Comparison of ENCODE assay signal across 21 cellular contexts in genomic region chr20:301886-302848, GRCh38. TPM values are rescaled to one million over a fixed set of nuclear protein-coding genes. Genes with fewer than 3 reads are reported as not detected.
DNase-seq lines count a peak whose midpoint lies in the region; ATAC-seq and TF ChIP-seq lines count a peak whose summit lies in the region.
"Had no signal": no experiment of that assay in that cellular context is flagged by ENCODE, and none has a peak within 500 bp of the region (broad histone marks: within the 10 kb centered on the region; RNA-seq: fewer than 3 reads in every experiment).

No MANE protein-coding gene starts in this region.

- H3K36me3 Mint-ChIP-seq in activated T-cell treated with anti-CD3 and anti-CD28 coated beads, Interleukin-2, amount 50 U/mL, for 4 hours (ENCODE audit: insufficient read depth) = peaks cover 22% of the 10 kb centered on the region
- peaks cover 44% of the 10 kb centered on the region for H3K36me3 Mint-ChIP-seq in stimulated activated memory B cell treated with anti-CD40 and anti-IgM and Interleukin-4, amounts not matched to agents 10 μg/mL and 1 μg/mL and 100 μg/mL, for 72 hours
- H3K36me3 Mint-ChIP-seq in effector memory CD8-positive, alpha-beta T cell (ENCODE audit: insufficient read depth) = peaks cover 21% of the 10 kb centered on the region

- H2AFZ ChIP-seq in hepatocyte = no peak overlapping the region

- H3K27ac Mint-ChIP-seq in stimulated activated memory B cell treated with anti-CD40 and anti-IgM and Interleukin-4, amounts not matched to agents 10 μg/mL and 1 μg/mL and 100 μg/mL, for 72 hours = peak overlapping the region; percentile 2
- peak overlapping the region in 1 of 2 donors; percentile 70 for H3K27ac Mint-ChIP-seq in effector memory CD8-positive, alpha-beta T cell

- 69% methylated on average over 13 of the region's 13 CpGs for whole genome bisulfite sequencing in hepatocyte (ENCODE audit: low lambda C conversion rate, missing lambda C conversion rate)

- H3K4me1 Mint-ChIP-seq in activated T-cell treated with anti-CD3 and anti-CD28 coated beads, Interleukin-2, amount 50 U/mL, for 4 hours (ENCODE audit: low read depth) = peaks cover 33% of the 10 kb centered on the region
- peaks cover 46% of the 10 kb centered on the region for H3K4me1 Mint-ChIP-seq in stimulated activated memory B cell treated with anti-CD40 and anti-IgM and Interleukin-4, amounts not matched to agents 10 μg/mL and 1 μg/mL and 100 μg/mL, for 72 hours
- peaks cover 26 to 27% of the 10 kb centered on the region in 2 donors for H3K4me1 Mint-ChIP-seq in effector memory CD8-positive, alpha-beta T cell (ENCODE audit: low read depth in 2 of 2)

- no peak for DNase-seq in activated T-cell treated with anti-CD3 and anti-CD28 coated beads, Interleukin-2, amount 50 U/mL, for 4 hours
- no peak for DNase-seq in activated T-cell treated with anti-CD3 and anti-CD28 coated beads for 4 hours
- DNase-seq in hepatocyte (ENCODE audit: low spot score) = no peak
- DNase-seq in NCI-H1930 (lab: John Stamatoyannopoulos, UW) = no peak
- no peak for DNase-seq in effector memory CD8-positive, alpha-beta T cell
- no peak for DNase-seq in DMS 273 (lab: John Stamatoyannopoulos, UW; ENCODE audit: unreplicated experiment)
- DNase-seq: cerebellar nuclear complex; foreskin fibroblast; Karpas-422; naive thymus-derived CD4-positive, alpha-beta T cell; NCI-H1417 treated with DMSO at 0.1 percent for 48 hours; NCI-H226; NK-92 treated with Interleukin-12 subunit alpha and Interleukin-12 subunit beta, amount 100 ng/mL, for 24 hours; psoas muscle; stimulated activated naive CD4-positive, alpha-beta T cell; SW 1271 had no signal

- no peaks in the 10 kb centered on the region for H3K9me2 ChIP-seq in hepatocyte (replicated peaks; ENCODE audit: insufficient read depth)

- no peaks in the 10 kb centered on the region for H3K9me3 Mint-ChIP-seq in activated T-cell treated with anti-CD3 and anti-CD28 coated beads, Interleukin-2, amount 50 U/mL, for 4 hours
- H3K9me3 Mint-ChIP-seq in stimulated activated memory B cell treated with anti-CD40 and anti-IgM and Interleukin-4, amounts not matched to agents 10 μg/mL and 1 μg/mL and 100 μg/mL, for 72 hours = peaks cover 3% of the 10 kb centered on the region
- H3K9me3 Mint-ChIP-seq in effector memory CD8-positive, alpha-beta T cell = no peaks in the 10 kb centered on the region

- no peaks in the 10 kb centered on the region for H3K27me3 Mint-ChIP-seq in activated T-cell treated with anti-CD3 and anti-CD28 coated beads, Interleukin-2, amount 50 U/mL, for 4 hours (ENCODE audit: low read depth)
- no peaks in the 10 kb centered on the region for H3K27me3 Mint-ChIP-seq in stimulated activated memory B cell treated with anti-CD40 and anti-IgM and Interleukin-4, amounts not matched to agents 10 μg/mL and 1 μg/mL and 100 μg/mL, for 72 hours
- H3K27me3 Mint-ChIP-seq in effector memory CD8-positive, alpha-beta T cell = no peaks in the 10 kb centered on the region

- TF ChIP-seq CTCF in VCaP (conservative IDR thresholded peaks at IDR 0.05) (no peak), hepatocyte (IDR thresholded peaks at IDR 0.05; ENCODE audit: poor library complexity) (no peak)

- H3K4me3 Mint-ChIP-seq in activated T-cell treated with anti-CD3 and anti-CD28 coated beads, Interleukin-2, amount 50 U/mL, for 4 hours = no peak overlapping the region
- no peak overlapping the region for H3K4me3 Mint-ChIP-seq in stimulated activated memory B cell treated with anti-CD40 and anti-IgM and Interleukin-4, amounts not matched to agents 10 μg/mL and 1 μg/mL and 100 μg/mL, for 72 hours
- no peak overlapping the region for H3K4me3 Mint-ChIP-seq in effector memory CD8-positive, alpha-beta T cell

- H3K27me3 ChIP-seq in hepatocyte = no peaks in the 10 kb centered on the region

- peaks cover 48% of the 10 kb centered on the region for H3K79me2 ChIP-seq in hepatocyte

- no peaks in the 10 kb centered on the region for H3K9me3 ChIP-seq in hepatocyte (ENCODE audit: low read depth)
- H3K9me3 ChIP-seq: psoas muscle had no signal

- no peaks in the 10 kb centered on the region for H3K36me3 ChIP-seq in hepatocyte (replicated peaks; ENCODE audit: insufficient read depth, low read depth)

- H3K27ac ChIP-seq in VCaP (peak overlapping the region; percentile 100; the same call in 1 of the 2 replicates), hepatocyte (peak overlapping the region; percentile 91)
- H3K27ac ChIP-seq: psoas muscle had no signal

- peak overlapping the region; percentile 98 for H3K4me2 ChIP-seq in hepatocyte

- H3K4me1 ChIP-seq in hepatocyte (ENCODE audit: insufficient read depth) = peaks cover 33% of the 10 kb centered on the region

- peaks cover 27% of the 10 kb centered on the region for H4K20me1 ChIP-seq in hepatocyte (ENCODE audit: insufficient read depth, poor library complexity, severe bottlenecking)

- peak; percentile 35 to 64 for ATAC-seq in activated T-cell treated with anti-CD3 and anti-CD28 coated beads, Interleukin-2, amount 50 U/mL, for 4 hours
- no peak for ATAC-seq in stimulated activated memory B cell treated with anti-CD40 and anti-IgM and Interleukin-4, amounts not matched to agents 10 μg/mL and 1 μg/mL and 100 μg/mL, for 72 hours
- ATAC-seq in effector memory CD8-positive, alpha-beta T cell (replicated peaks) = no peak
- ATAC-seq: naive thymus-derived CD4-positive, alpha-beta T cell; psoas muscle had no signal

- H3K4me3 ChIP-seq in hepatocyte = no peak overlapping the region
- H3K4me3 ChIP-seq: psoas muscle had no signal

RNA-seq across cellular contexts. Expression of gene ZCCHC3, which starts 4.8 kb away (rescaled TPM):
- 10 to 100 TPM; 22.5 to 26.0 (median 25.5) TPM for total RNA-seq in activated T-cell treated with anti-CD3 and anti-CD28 coated beads, Interleukin-2, amount 50 U/mL, for 4 hours
- total RNA-seq in hepatocyte = 27.4 and 30.0 TPM in 2 replicates
- 22.8 and 29.0 TPM in 2 replicates for polyA plus RNA-seq in hepatocyte

RNA-seq across cellular contexts. Expression of gene C20orf96, which starts 11.6 kb away (rescaled TPM):
- 1 to 10 TPM; 2.1 to 3.2 (median 3.0) TPM for total RNA-seq in activated T-cell treated with anti-CD3 and anti-CD28 coated beads, Interleukin-2, amount 50 U/mL, for 4 hours
- total RNA-seq in hepatocyte = 2.9 and 3.5 TPM in 2 replicates
- 10.6 and 14.0 TPM in 2 replicates for polyA plus RNA-seq in hepatocyte

RNA-seq across cellular contexts. Expression of gene SOX12, which starts 23.2 kb away (rescaled TPM):
- total RNA-seq in activated T-cell treated with anti-CD3 and anti-CD28 coated beads, Interleukin-2, amount 50 U/mL, for 4 hours = 1 to 10 TPM; 3.9 to 8.5 (median 6.4) TPM
- total RNA-seq in hepatocyte = 6.3 and 6.9 TPM in 2 replicates
- 15.4 and 16.2 TPM in 2 replicates for polyA plus RNA-seq in hepatocyte

RNA-seq across cellular contexts. Expression of gene DEFB132, which starts 44.6 kb away (rescaled TPM):
- total RNA-seq in activated T-cell treated with anti-CD3 and anti-CD28 coated beads, Interleukin-2, amount 50 U/mL, for 4 hours = not detected
- total RNA-seq in hepatocyte = not detected in 2 replicates
- polyA plus RNA-seq in hepatocyte = not detected in 2 replicates
- total RNA-seq: Daoy; lower leg skin; naive thymus-derived CD4-positive, alpha-beta T cell; psoas muscle had no signal
- polyA plus RNA-seq: AG04450; naive thymus-derived CD4-positive, alpha-beta T cell; psoas muscle had no signal

RNA-seq across cellular contexts. Expression of gene NRSN2, which starts 44.7 kb away (rescaled TPM):
- total RNA-seq in activated T-cell treated with anti-CD3 and anti-CD28 coated beads, Interleukin-2, amount 50 U/mL, for 4 hours = 1 to 10 TPM; 2.7 to 3.2 (median 2.8) TPM
- total RNA-seq in hepatocyte = 29.8 and 32.0 TPM in 2 replicates
- polyA plus RNA-seq in hepatocyte = 65.3 and 68.1 TPM in 2 replicates

Comparison
In these comparisons a context has a peak if more than half of its experiments do, and no peak if none do; other contexts are left out.
1. ATAC-seq: peak in activated T-cell treated with anti-CD3 and anti-CD28 coated beads, Interleukin-2, amount 50 U/mL, for 4 hours (2 of 2); none in stimulated activated memory B cell treated with anti-CD40 and anti-IgM and Interleukin-4, amounts not matched to agents 10 μg/mL and 1 μg/mL and 100 μg/mL, for 72 hours (single experiment) and effector memory CD8-positive, alpha-beta T cell (single experiment).